21 cellular contexts compared by ENCODE assay signal in genomic region chr2:134366359-134366758, GRCh38.
DNase-seq lines count a peak whose midpoint lies in the region; ATAC-seq and TF ChIP-seq lines count a peak whose summit lies in the region.
"Had no signal": no experiment of that assay in that cellular context is flagged by ENCODE, and none has a peak within 500 bp of the region (broad histone marks: within the 10 kb centered on the region; RNA-seq: fewer than 3 reads in every experiment).

No MANE protein-coding gene starts in this region.

- CTCF ChIA-PET in WTC11 (lab: Charles Lee): interaction anchor here (1.6 to 4.2 kb wide), 2 partner anchors 46 to 84 kb away, joined by 6 to 22 read pairs; no protein-coding TSS in a partner anchor

- peak overlapping the region; percentile 62 for H3K27ac ChIP-seq in left ventricle myocardium inferior (replicated peaks)
- H3K27ac ChIP-seq in right atrium auricular region: no peak overlapping the region
- peak overlapping the region; percentile 19 for H3K27ac ChIP-seq in epithelial cell of prostate
- H3K27ac ChIP-seq: HL-60 had no signal

- ATAC-seq in T-helper 17 cell: no peak
- no peak for ATAC-seq in memory B cell (ENCODE audit: low read depth)
- no peak for ATAC-seq in WTC11
- ATAC-seq: GM23338 had no signal

- peaks cover 32% of the 10 kb centered on the region for H3K4me1 Mint-ChIP-seq in T-helper 17 cell
- H3K4me1 Mint-ChIP-seq in memory B cell: peaks cover 26% of the 10 kb centered on the region
- H3K4me1 Mint-ChIP-seq in WTC11: peaks cover 2% of the 10 kb centered on the region

- H3K27me3 ChIP-seq in left ventricle myocardium inferior (ENCODE audit: low read depth) (no peaks in the 10 kb centered on the region), right atrium auricular region (no peaks in the 10 kb centered on the region)

- no peaks in the 10 kb centered on the region for H3K9me3 ChIP-seq in left ventricle myocardium inferior (replicated peaks)
- no peaks in the 10 kb centered on the region for H3K9me3 ChIP-seq in right atrium auricular region
- no peaks in the 10 kb centered on the region for H3K9me3 ChIP-seq in T-helper 17 cell (ENCODE audit: control insufficient read depth, low read length, poor library complexity, severe bottlenecking)

- DNase-seq in left ventricle myocardium inferior (no peak), right atrium auricular region (ENCODE audit: low spot score) (no peak), T-helper 17 cell (no peak), epithelial cell of prostate (ENCODE audit: low read depth, low spot score) (peak; percentile 79), memory B cell (ENCODE audit: low spot score in 2 of 2) (no peak), WTC11 (ENCODE audit: low spot score) (no peak), NCI-H128 (lab: John Stamatoyannopoulos, UW; ENCODE audit: unreplicated experiment) (no peak)
- no peak for DNase-seq in stimulated activated CD4-positive, alpha-beta T cell treated with anti-CD3 and anti-CD28 coated beads, Interleukin-4, amount 100 ng/mL, for 4 hours
- DNase-seq: 8988T; C1 segment of cervical spinal cord; CD4-positive, CD25-positive, alpha-beta regulatory T cell; CD8-positive, alpha-beta memory T cell; COR-L47; DMS 273 treated with DMSO at 0.1 percent for 48 hours; DMS53; DND-41; EL; HCEC 1CT had no signal

- H3K9me3 Mint-ChIP-seq in memory B cell (no peaks in the 10 kb centered on the region), WTC11 (no peaks in the 10 kb centered on the region)
- H3K9me3 Mint-ChIP-seq: CD4-positive, CD25-positive, alpha-beta regulatory T cell; CD8-positive, alpha-beta memory T cell; GM23338; IgD-negative memory B cell had no signal

- POLR2A ChIA-PET in WTC11 (lab: Charles Lee): no interaction called here

- peak overlapping the region; percentile 87 for H3K27ac Mint-ChIP-seq in T-helper 17 cell
- peak overlapping the region; percentile 72 for H3K27ac Mint-ChIP-seq in memory B cell
- no peak overlapping the region for H3K27ac Mint-ChIP-seq in WTC11
- H3K27ac Mint-ChIP-seq: GM23338 had no signal

- H3K36me3 ChIP-seq in left ventricle myocardium inferior: peaks cover 20% of the 10 kb centered on the region
- H3K36me3 ChIP-seq in right atrium auricular region: peaks cover 7% of the 10 kb centered on the region

- intact Hi-C loops in left ventricle myocardium inferior (cut with micrococcal nuclease): no loop called here

- H3K27me3 Mint-ChIP-seq in T-helper 17 cell (no peaks in the 10 kb centered on the region), memory B cell (no peaks in the 10 kb centered on the region), WTC11 (ENCODE audit: low read depth) (no peaks in the 10 kb centered on the region)
- H3K27me3 Mint-ChIP-seq: CD4-positive, CD25-positive, alpha-beta regulatory T cell; CD8-positive, alpha-beta memory T cell; IgD-negative memory B cell had no signal

- H3K4me3 Mint-ChIP-seq in T-helper 17 cell (no peak overlapping the region), memory B cell (no peak overlapping the region), WTC11 (no peak overlapping the region)
- H3K4me3 Mint-ChIP-seq: CD4-positive, CD25-positive, alpha-beta regulatory T cell; CD8-positive, alpha-beta memory T cell; GM23338 had no signal

- no peak for TF ChIP-seq CTCF in left ventricle myocardium inferior (IDR thresholded peaks at IDR 0.05; ENCODE audit: borderline replicate concordance)
- TF ChIP-seq CTCF in right atrium auricular region (IDR thresholded peaks at IDR 0.05): no peak
- TF ChIP-seq CTCF in WTC11 (IDR thresholded peaks at IDR 0.05): no peak

- H3K4me3 ChIP-seq in left ventricle myocardium inferior (no peak overlapping the region), right atrium auricular region (no peak overlapping the region)
- H3K4me3 ChIP-seq: GM23338 had no signal

- peaks cover 76% of the 10 kb centered on the region for H3K4me1 ChIP-seq in left ventricle myocardium inferior
- H3K4me1 ChIP-seq in right atrium auricular region: peaks cover 3 to 63% of the 10 kb centered on the region in 2 donors

- peaks cover 6% of the 10 kb centered on the region for H3K36me3 Mint-ChIP-seq in T-helper 17 cell (ENCODE audit: low read depth)
- H3K36me3 Mint-ChIP-seq in memory B cell: peaks cover 31% of the 10 kb centered on the region
- peaks cover 7% of the 10 kb centered on the region; the same call in 1 of the 2 replicates for H3K36me3 Mint-ChIP-seq in WTC11

TF ChIP-seq in WTC11, 78 proteins besides CTCF, POLR2A, EP300 and RAD21:
- TF ChIP-seq NR3C1 (CRISPR knock-in tag; conservative IDR thresholded peaks at IDR 0.05; ENCODE audit: low read depth) (no peak), ELF4 (CRISPR knock-in tag; IDR thresholded peaks at IDR 0.05; ENCODE audit: low read depth) (no peak), ZBTB21 (CRISPR knock-in tag; IDR thresholded peaks at IDR 0.05; ENCODE audit: borderline replicate concordance) (no peak), NFE2L1 (CRISPR knock-in tag; IDR thresholded peaks at IDR 0.05) (no peak), SMAD4 (CRISPR knock-in tag; IDR thresholded peaks at IDR 0.05) (no peak), CREM (CRISPR knock-in tag; IDR thresholded peaks at IDR 0.05) (no peak), USF2 (CRISPR knock-in tag; IDR thresholded peaks at IDR 0.05) (no peak), CREB1 (CRISPR knock-in tag; IDR thresholded peaks at IDR 0.05) (no peak), MYBL2 (CRISPR knock-in tag; IDR thresholded peaks at IDR 0.05) (no peak), ZNF263 (CRISPR knock-in tag; IDR thresholded peaks at IDR 0.05; ENCODE audit: low read depth) (no peak), EMX1 (CRISPR knock-in tag; IDR thresholded peaks at IDR 0.05) (no peak), ERG (CRISPR knock-in tag; IDR thresholded peaks at IDR 0.05) (no peak), SMAD3 (CRISPR knock-in tag; IDR thresholded peaks at IDR 0.05; ENCODE audit: borderline replicate concordance) (no peak), ZBTB43 (CRISPR knock-in tag; IDR thresholded peaks at IDR 0.05) (no peak), ZNF396 (CRISPR knock-in tag; IDR thresholded peaks at IDR 0.05; ENCODE audit: borderline replicate concordance) (no peak), KAT7 (CRISPR knock-in tag; IDR thresholded peaks at IDR 0.05; ENCODE audit: borderline replicate concordance) (no peak), ZNF138 (CRISPR knock-in tag; conservative IDR thresholded peaks at IDR 0.05) (no peak), E2F5 (CRISPR knock-in tag; IDR thresholded peaks at IDR 0.05) (no peak), GRHL2 (CRISPR knock-in tag; IDR thresholded peaks at IDR 0.05; ENCODE audit: insufficient replicate concordance, severe bottlenecking) (no peak)

Comparison
In these comparisons a context has a peak if more than half of its experiments do, and no peak if none do; other contexts are left out.
1. H3K27ac ChIP-seq: peak in left ventricle myocardium inferior (single experiment) and epithelial cell of prostate (single experiment); none in right atrium auricular region (0 of 2).